Comparison of ENCODE assay signal across 16 cellular contexts in the genomic region with DNA sequence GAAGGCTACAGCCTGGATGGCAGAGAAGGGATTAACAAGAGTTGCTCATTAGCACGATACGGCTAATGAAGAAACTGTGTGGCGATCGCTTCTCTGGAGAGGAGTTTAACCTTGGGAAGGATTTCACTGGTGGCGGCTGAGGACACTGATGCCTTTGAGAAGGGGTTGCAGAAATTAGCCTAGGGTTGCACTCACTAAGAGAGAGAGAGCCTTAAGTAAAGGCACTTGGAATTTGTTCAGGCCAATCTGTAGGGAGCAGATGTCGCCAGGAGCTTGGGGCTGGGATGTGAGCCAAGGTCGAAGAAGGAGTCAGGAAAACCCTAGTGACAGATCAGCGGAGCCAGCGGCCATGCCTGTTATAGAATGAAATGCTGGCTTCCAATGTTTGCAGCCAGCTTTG. TPM values are rescaled to one million over a fixed set of nuclear protein-coding genes. Genes with fewer than 3 reads are reported as not detected.
DNase-seq lines count a peak whose midpoint lies in the region; ATAC-seq and TF ChIP-seq lines count a peak whose summit lies in the region.
"Had no signal": no experiment of that assay in that cellular context is flagged by ENCODE, and none has a peak within 500 bp of the region (broad histone marks: within the 10 kb centered on the region; RNA-seq: fewer than 3 reads in every experiment).

No MANE protein-coding gene starts in this region.

- DNase-seq in Right ventricle myocardium inferior (ENCODE audit: missing footprints) (peak; percentile 73), right atrium auricular region (ENCODE audit: low spot score) (no peak), medulla oblongata (ENCODE audit: extremely low spot score) (peak; percentile 48), testis (peak; percentile 31), endodermal cell (no peak), epidermal melanocyte (ENCODE audit: insufficient read length, low spot score) (no peak)
- DNase-seq: activated CD4-positive, alpha-beta T cell treated with anti-CD3 and anti-CD28 coated beads, Interleukin-2, amount 10 ng/mL, durations not matched to agents 24 days and 14 days; brain microvascular endothelial cell; Caco-2; left colon; NCI-H510A; T-helper 2 cell; transverse colon had no signal

- intact Hi-C loops in Right ventricle myocardium inferior (cut with DNase I): no loop called here
- intact Hi-C loops in testis (cut with DNase I; ENCODE audit: low total_unique reads): no loop called here

- H3K4me3 Mint-ChIP-seq in brain (peak overlapping the region; percentile 9 to 76 (median 54)), endodermal cell (no peak overlapping the region)
- H3K4me3 Mint-ChIP-seq: activated CD4-positive, alpha-beta T cell treated with anti-CD3 and anti-CD28 coated beads, Interleukin-2, amount 10 ng/mL, durations not matched to agents 24 days and 14 days; neural crest cell had no signal

- H3K36me3 ChIP-seq in right atrium auricular region (no peaks in the 10 kb centered on the region), testis (ENCODE audit: low read depth, missing control alignments) (no peaks in the 10 kb centered on the region), endodermal cell (ENCODE audit: control insufficient read depth, insufficient read depth, low read length) (no peaks in the 10 kb centered on the region)
- H3K36me3 ChIP-seq: brain microvascular endothelial cell, transverse colon had no signal

- H3K27me3 Mint-ChIP-seq in brain (peaks cover 19% of the 10 kb centered on the region), endodermal cell (ENCODE audit: insufficient read depth) (no peaks in the 10 kb centered on the region)
- H3K27me3 Mint-ChIP-seq: activated CD4-positive, alpha-beta T cell treated with anti-CD3 and anti-CD28 coated beads, Interleukin-2, amount 10 ng/mL, durations not matched to agents 24 days and 14 days had no signal

- H3K4me1 Mint-ChIP-seq in brain: peaks cover 57% of the 10 kb centered on the region
- no peaks in the 10 kb centered on the region for H3K4me1 Mint-ChIP-seq in endodermal cell

- peak overlapping the region; percentile 20 to 90 (median 69) for H3K27ac Mint-ChIP-seq in brain
- no peak overlapping the region for H3K27ac Mint-ChIP-seq in endodermal cell
- H3K27ac Mint-ChIP-seq: activated CD4-positive, alpha-beta T cell treated with anti-CD3 and anti-CD28 coated beads, Interleukin-2, amount 10 ng/mL, durations not matched to agents 24 days and 14 days had no signal

- H3K4me1 ChIP-seq in right atrium auricular region (peaks cover 0 to 18% of the 10 kb centered on the region in 2 donors), testis (peaks cover 5% of the 10 kb centered on the region), endodermal cell (ENCODE audit: control insufficient read depth, insufficient read depth, low read length) (no peaks in the 10 kb centered on the region)
- H3K4me1 ChIP-seq: Caco-2, transverse colon had no signal

- no peak overlapping the region for H3K27ac ChIP-seq in right atrium auricular region
- H3K27ac ChIP-seq in testis: no peak overlapping the region
- H3K27ac ChIP-seq in endodermal cell (ENCODE audit: low read depth, low read length): no peak overlapping the region
- H3K27ac ChIP-seq: brain microvascular endothelial cell, transverse colon had no signal

- H3K27me3 ChIP-seq in right atrium auricular region (no peaks in the 10 kb centered on the region), testis (no peaks in the 10 kb centered on the region), endodermal cell (ENCODE audit: control insufficient read depth, insufficient read depth, low read length, poor library complexity, severe bottlenecking) (no peaks in the 10 kb centered on the region)
- H3K27me3 ChIP-seq: brain microvascular endothelial cell, transverse colon had no signal

- TF ChIP-seq POLR2A in testis (IDR thresholded peaks at IDR 0.05): no peak

- ATAC-seq in Right ventricle myocardium inferior (peak; percentile 84), GM21390 (IDR thresholded peaks at IDR 0.05; ENCODE audit: unreplicated experiment) (no peak)
- ATAC-seq: left colon had no signal

- no peaks in the 10 kb centered on the region for H3K9me3 ChIP-seq in right atrium auricular region
- H3K9me3 ChIP-seq in testis: no peaks in the 10 kb centered on the region
- no peaks in the 10 kb centered on the region for H3K9me3 ChIP-seq in endodermal cell (ENCODE audit: control insufficient read depth, low read length)
- H3K9me3 ChIP-seq: Caco-2, transverse colon had no signal

- H3K36me3 Mint-ChIP-seq in brain: no peaks in the 10 kb centered on the region
- no peaks in the 10 kb centered on the region for H3K36me3 Mint-ChIP-seq in endodermal cell (ENCODE audit: low read depth)

- H3K9ac ChIP-seq in endodermal cell (ENCODE audit: extremely low read depth, low read length, poor library complexity, severe bottlenecking): no peak overlapping the region

- TF ChIP-seq CTCF in right atrium auricular region (IDR thresholded peaks at IDR 0.05) (no peak), brain (conservative IDR thresholded peaks at IDR 0.05) (no peak), testis (IDR thresholded peaks at IDR 0.05) (no peak), endodermal cell (conservative IDR thresholded peaks at IDR 0.05) (no peak)

- H3K9me3 Mint-ChIP-seq in brain (peaks cover 0 to 20% (median 4%) of the 10 kb centered on the region in 5 experiments), endodermal cell (peaks cover 6% of the 10 kb centered on the region)
- H3K9me3 Mint-ChIP-seq: activated CD4-positive, alpha-beta T cell treated with anti-CD3 and anti-CD28 coated beads, Interleukin-2, amount 10 ng/mL, durations not matched to agents 24 days and 14 days had no signal

- WGBS in testis, 2 donors: 37 to 41% methylated on average over 9 of the region's 9 CpGs
- WGBS in endodermal cell (ENCODE audit: insufficient coverage in 1 of 2, insufficient read length in 1 of 2), 2 experiments: 91 to 97% methylated on average over 9 of the region's 9 CpGs

- H3K4me3 ChIP-seq in right atrium auricular region: no peak overlapping the region
- H3K4me3 ChIP-seq in testis: no peak overlapping the region
- no peak overlapping the region for H3K4me3 ChIP-seq in endodermal cell (ENCODE audit: low read length)
- H3K4me3 ChIP-seq: transverse colon had no signal

RNA-seq across cellular contexts. Expression of gene API5, which starts 43.6 kb away (rescaled TPM):
- 38.2 TPM for total RNA-seq in Right ventricle myocardium inferior
- 10 to 100 TPM; 37.7 to 50.3 TPM for total RNA-seq in right atrium auricular region
- polyA plus RNA-seq in brain (ENCODE audit: insufficient read depth, low read depth, low replicate concordance): 47.2 TPM
- total RNA-seq in testis: 10 to 100 TPM; 73.6 to 74.9 TPM
- polyA plus RNA-seq in testis (ENCODE audit: insufficient read depth, low read depth, low replicate concordance): 51.4 TPM
- 100 to 1,000 TPM; 149 to 166 TPM for total RNA-seq in endodermal cell
- polyA plus RNA-seq in endodermal cell (2013, experiment 1 of 2): 119 TPM
- 115 TPM for polyA plus RNA-seq in endodermal cell (2013, experiment 2 of 2)

Comparison
In these comparisons a context has a peak if more than half of its experiments do, and no peak if none do; other contexts are left out.
1. DNase-seq: peak in Right ventricle myocardium inferior (single experiment), medulla oblongata (single experiment) and testis (single experiment); none in right atrium auricular region (single experiment), endodermal cell (single experiment) and epidermal melanocyte (single experiment).